ENCODE assay signal across 1 cellular context in the genomic region with DNA sequence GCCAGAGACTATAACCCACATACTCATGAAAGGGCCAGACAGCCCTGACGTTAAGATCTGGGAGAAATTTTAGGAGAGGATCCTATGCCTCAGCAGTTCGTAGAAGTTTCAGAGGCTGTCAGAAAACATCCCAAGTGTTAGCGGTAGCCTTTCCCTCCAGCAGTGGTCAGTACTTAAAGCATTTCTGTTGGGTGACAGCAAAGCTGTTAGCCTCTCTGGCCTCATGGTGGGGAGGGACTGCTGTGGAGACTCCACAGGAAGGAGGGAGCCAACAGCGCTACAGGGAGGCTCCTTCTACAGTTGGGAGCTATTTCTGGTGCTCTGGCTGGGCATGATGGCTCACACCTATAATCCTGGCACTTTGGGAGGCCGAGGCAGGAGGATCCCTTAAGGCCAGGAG.
TF ChIP-seq lines count a peak whose summit lies in the region.

No MANE protein-coding gene starts in this region.

TF ChIP-seq in GM12878, 131 proteins besides CTCF, POLR2A, EP300 and RAD21:
- no peak for TF ChIP-seq ZNF274 (IDR thresholded peaks at IDR 0.05; ENCODE audit: insufficient read depth, insufficient read length)
- no peak for TF ChIP-seq SRF (IDR thresholded peaks at IDR 0.05; ENCODE audit: low read depth in 2 of 2, low read length in 2 of 2)
- no peak for TF ChIP-seq TCF7 (IDR thresholded peaks at IDR 0.05; ENCODE audit: borderline replicate concordance)
- no peak for TF ChIP-seq ZNF622 (IDR thresholded peaks at IDR 0.05)
- TF ChIP-seq, protein P1, sequence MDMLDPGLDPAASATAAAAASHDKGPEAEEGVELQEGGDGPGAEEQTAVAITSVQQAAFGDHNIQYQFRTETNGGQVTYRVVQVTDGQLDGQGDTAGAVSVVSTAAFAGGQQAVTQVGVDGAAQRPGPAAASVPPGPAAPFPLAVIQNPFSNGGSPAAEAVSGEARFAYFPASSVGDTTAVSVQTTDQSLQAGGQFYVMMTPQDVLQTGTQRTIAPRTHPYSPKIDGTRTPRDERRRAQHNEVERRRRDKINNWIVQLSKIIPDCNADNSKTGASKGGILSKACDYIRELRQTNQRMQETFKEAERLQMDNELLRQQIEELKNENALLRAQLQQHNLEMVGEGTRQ (IDR thresholded peaks at IDR 0.05; ENCODE audit: borderline replicate concordance, low read depth, low read length) = no peak
- TF ChIP-seq NRF1 (conservative IDR thresholded peaks at IDR 0.05; ENCODE audit: low read depth, low read length) = no peak
- TF ChIP-seq TCF3 (IDR thresholded peaks at IDR 0.05; ENCODE audit: borderline replicate concordance, insufficient read depth, low read depth, low read length) = no peak
- TF ChIP-seq TBL1XR1 (IDR thresholded peaks at IDR 0.05; ENCODE audit: low read depth, low read length) = no peak
- no peak for TF ChIP-seq IRF4 (IDR thresholded peaks at IDR 0.05; ENCODE audit: low read depth, low read length)
- TF ChIP-seq MYB (IDR thresholded peaks at IDR 0.05; ENCODE audit: borderline replicate concordance, low read depth, low read length) = no peak
- no peak for TF ChIP-seq CBX5 (IDR thresholded peaks at IDR 0.05; ENCODE audit: low read depth)
- no peak for TF ChIP-seq YY1 (IDR thresholded peaks at IDR 0.05; ENCODE audit: low read depth, low read length)
- no peak for TF ChIP-seq ZZZ3 (IDR thresholded peaks at IDR 0.05; ENCODE audit: control insufficient read depth, insufficient read length, low read depth)
- TF ChIP-seq NR2C1 (IDR thresholded peaks at IDR 0.05) = no peak
- TF ChIP-seq KAT2A (conservative IDR thresholded peaks at IDR 0.05; ENCODE audit: control insufficient read depth, low read depth, low read length) = no peak
- no peak for TF ChIP-seq SUPT20H (IDR thresholded peaks at IDR 0.05; ENCODE audit: borderline replicate concordance, control insufficient read depth, low read depth, low read length)
- TF ChIP-seq JUNB (IDR thresholded peaks at IDR 0.05) = no peak
- TF ChIP-seq TCF12 (IDR thresholded peaks at IDR 0.05; ENCODE audit: low read depth, low read length) = no peak
- TF ChIP-seq RCOR1 (conservative IDR thresholded peaks at IDR 0.05; ENCODE audit: low read depth, low read length) = no peak
